10 cellular contexts compared by ENCODE assay signal in genomic region chr22:20205464-20205963, GRCh38. TPM values are rescaled to one million over a fixed set of nuclear protein-coding genes. Genes with fewer than 3 reads are reported as not detected.
DNase-seq lines count a peak whose midpoint lies in the region; TF ChIP-seq lines count a peak whose summit lies in the region.
"Had no signal": no experiment of that assay in that cellular context is flagged by ENCODE, and none has a peak within 500 bp of the region (broad histone marks: within the 10 kb centered on the region; RNA-seq: fewer than 3 reads in every experiment).

No MANE protein-coding gene starts in this region.

- H3K27me3 ChIP-seq in ACC112 (ENCODE audit: insufficient read depth, low read length), result 0 out of 2 replicates have a peak, but pooled peaks cover under 1% of the 10 kb centered on the region

- TF ChIP-seq CTCF in HFFc6 (IDR thresholded peaks at IDR 0.05), result no peak
- TF ChIP-seq CTCF in mesothelial cell of epicardium (IDR thresholded peaks at IDR 0.05; ENCODE audit: unreplicated experiment), result no peak

- H3K27ac Mint-ChIP-seq in HFFc6 (peak overlapping the region; percentile 82), mesothelial cell of epicardium (peak overlapping the region; percentile 95)
- peak overlapping the region; percentile 82 for H3K27ac Mint-ChIP-seq in activated naive CD8-positive, alpha-beta T cell

- H3K36me3 Mint-ChIP-seq in HFFc6 (ENCODE audit: low read depth), result no peaks in the 10 kb centered on the region
- H3K36me3 Mint-ChIP-seq in activated naive CD8-positive, alpha-beta T cell, result no peaks in the 10 kb centered on the region
- no peaks in the 10 kb centered on the region for H3K36me3 Mint-ChIP-seq in mesothelial cell of epicardium

- peaks cover 5% of the 10 kb centered on the region for H3K79me2 ChIP-seq in ACC112 (ENCODE audit: control insufficient read depth, insufficient read depth, low read length, unreplicated experiment)

- peaks cover 27% of the 10 kb centered on the region for H3K4me1 Mint-ChIP-seq in HFFc6 (ENCODE audit: low read depth)
- peaks cover 22% of the 10 kb centered on the region for H3K4me1 Mint-ChIP-seq in activated naive CD8-positive, alpha-beta T cell (ENCODE audit: low read depth)
- peaks cover 47% of the 10 kb centered on the region for H3K4me1 Mint-ChIP-seq in mesothelial cell of epicardium

- peaks cover 5% of the 10 kb centered on the region; the same call in 1 of the 2 replicates for H3K27me3 Mint-ChIP-seq in HFFc6 (ENCODE audit: insufficient read depth)
- H3K27me3 Mint-ChIP-seq in activated naive CD8-positive, alpha-beta T cell, result no peaks in the 10 kb centered on the region
- no peaks in the 10 kb centered on the region for H3K27me3 Mint-ChIP-seq in mesothelial cell of epicardium (ENCODE audit: low read depth)

- H3K4me1 ChIP-seq in ACC112 (ENCODE audit: control insufficient read depth, insufficient read depth, low read length, unreplicated experiment), result peaks cover 8% of the 10 kb centered on the region

- no peak overlapping the region for H3K27ac ChIP-seq in ACC112 (ENCODE audit: low read depth, low read length)

- no peaks in the 10 kb centered on the region for H3K9me3 Mint-ChIP-seq in HFFc6
- no peaks in the 10 kb centered on the region for H3K9me3 Mint-ChIP-seq in activated naive CD8-positive, alpha-beta T cell (ENCODE audit: low read depth)
- H3K9me3 Mint-ChIP-seq in mesothelial cell of epicardium, result no peaks in the 10 kb centered on the region

- peak overlapping the region; percentile 90 for H3K4me3 Mint-ChIP-seq in HFFc6
- peak overlapping the region; percentile 94 for H3K4me3 Mint-ChIP-seq in activated naive CD8-positive, alpha-beta T cell
- peak overlapping the region; percentile 73 for H3K4me3 Mint-ChIP-seq in mesothelial cell of epicardium

- peak overlapping the region; percentile 90; the same call in 1 of the 2 replicates for H3K4me3 ChIP-seq in ACC112 (ENCODE audit: low read depth, low read length)

- DNase-seq in HFFc6, result no peak
- DNase-seq in mesothelial cell of epicardium (ENCODE audit: low spot score in 2 of 2, unreplicated experiment in 2 of 2), result no peak
- DNase-seq in NOMO-1 (lab: John Stamatoyannopoulos, UW; ENCODE audit: unreplicated experiment in 2 of 2), result no peak
- DNase-seq in HT-29 (ENCODE audit: low spot score), result no peak
- DNase-seq in foreskin melanocyte, result no peak
- no peak for DNase-seq in DMS153 (lab: John Stamatoyannopoulos, UW)
- DNase-seq: NCI-H1092 treated with DMSO at 0.1 percent for 48 hours had no signal

- H2AFZ ChIP-seq in ACC112 (ENCODE audit: low read length, unreplicated experiment), result no peak overlapping the region

- no peaks in the 10 kb centered on the region for H3K36me3 ChIP-seq in ACC112 (ENCODE audit: insufficient read depth, low read length)

RNA-seq across cellular contexts. Expression of gene CCDC188, which starts 54.7 kb away (rescaled TPM):
- total RNA-seq in HFFc6 (2021; fragmentation: NEBNext Ultra II Directional; extraction: Animal tissue kit (Norgen Biotek cat#: 25700)), result 1 to 10 TPM in 4 of 6 experiments, under 1 TPM in 1, not detected in 1; 0.54 to 3.9 (median 2.8) TPM
- not detected in 3 replicates for total RNA-seq in mesothelial cell of epicardium
- total RNA-seq in HT-29 (2014; rRNA removed; shearing (Covaris generic)), result 0.20 and 0.34 TPM in 2 replicates
- total RNA-seq: T-helper 1 cell treated with Interleukin-12 subunit alpha and Interleukin-12 subunit beta and Interleukin-4 antibody, amounts not matched to agents 30 ng/mL and 1 ng/mL, for 36 hours had no signal
